ENCODE assay signal across 19 cellular contexts in genomic region chr13:34153428-34154180, GRCh38.
A peak's percentile ranks its signal among the peaks of the same experiment; 100 is the strongest.
DNase-seq lines count a peak whose midpoint lies in the region; FAIRE-seq and TF ChIP-seq lines count a peak whose summit lies in the region.
"Had no signal": no experiment of that assay in that cellular context is flagged by ENCODE, and none has a peak within 500 bp of the region (broad histone marks: within the 10 kb centered on the region; RNA-seq: fewer than 3 reads in every experiment).

No MANE protein-coding gene starts in this region.

- peak overlapping the region; percentile 15; the same call in 1 of the 2 replicates for H2AFZ ChIP-seq in H1 (ENCODE audit: low read length)

- H4K5ac ChIP-seq in H1 (ENCODE audit: insufficient read length, low read depth, low read length) = no peak overlapping the region

- H3K79me2 ChIP-seq in H1 (ENCODE audit: control insufficient read depth in 1 of 2, insufficient read depth in 2 of 2, low read length in 2 of 2) = no peaks in the 10 kb centered on the region

- H3K9me3 Mint-ChIP-seq in Calu3 (ENCODE audit: low read depth, unreplicated experiment) = no peaks in the 10 kb centered on the region
- H3K9me3 Mint-ChIP-seq: activated CD8-positive, alpha-beta T cell treated with anti-CD3 and anti-CD28 coated beads for 36 hours; activated T-cell treated with anti-CD3 and anti-CD28 coated beads, Interleukin-2, amount 50 U/mL, for 4 hours had no signal

- H3K27me3 Mint-ChIP-seq in Calu3 (ENCODE audit: unreplicated experiment) = no peaks in the 10 kb centered on the region

- FAIRE-seq in H1 (lab: Jason Lieb, UNC) (no peak), urothelium cell line (lab: Jason Lieb, UNC) (no peak)

- no peak overlapping the region for H2BK5ac ChIP-seq in H1 (ENCODE audit: low read depth, low read length)

- no peak overlapping the region for H2BK12ac ChIP-seq in H1 (ENCODE audit: low read depth, low read length)

- H2BK20ac ChIP-seq in H1 (ENCODE audit: low read length) = no peak overlapping the region

- H3K4me3 Mint-ChIP-seq in Calu3 (ENCODE audit: low read depth, unreplicated experiment) = peak overlapping the region; percentile 65
- H3K4me3 Mint-ChIP-seq: activated CD8-positive, alpha-beta T cell treated with anti-CD3 and anti-CD28 coated beads for 36 hours; activated naive CD8-positive, alpha-beta T cell; activated T-cell treated with anti-CD3 and anti-CD28 coated beads, Interleukin-2, amount 50 U/mL, for 4 hours had no signal

- H3K4me1 ChIP-seq in H1 (replicated peaks in 1 of 4; ENCODE audit: control insufficient read depth in 3 of 4, insufficient read depth in 4 of 4, low read length in 3 of 4) = peaks cover 0 to 8% (median 0%) of the 10 kb centered on the region in 4 experiments; a peak in 3 of 7 replicates
- H3K4me1 ChIP-seq: right lobe of liver had no signal

- 81% methylated on average over 12 of the region's 12 CpGs; no CpG with 5 or more reads in 1 of the 2 experiments for WGBS in H1 (ENCODE audit: extremely low coverage in 1 of 2, insufficient coverage in 1 of 2, insufficient read length in 1 of 2, insufficient replicate concordance in 2 of 2, low coverage in 1 of 2, low lambda C conversion rate in 2 of 2, missing lambda C conversion rate in 1 of 2), 2 experiments

- H3K23ac ChIP-seq in H1 (ENCODE audit: insufficient read length) = no peak overlapping the region

- no peaks in the 10 kb centered on the region for H3K23me2 ChIP-seq in H1 (ENCODE audit: low read depth, low read length)

- H3K9ac ChIP-seq in H1 (replicated peaks in 1 of 4; ENCODE audit: extremely low read depth in 1 of 4, low read depth in 3 of 4, low read length in 3 of 4) = no peak overlapping the region

- no peak overlapping the region for H4K91ac ChIP-seq in H1 (replicated peaks; ENCODE audit: insufficient read length, low read length)

- BruUV-seq in Calu3 (replicated peaks; lab: Mats Ljungman, UMichigan) = no TSS peak

- CTCF ChIA-PET in Calu3 (lab: Charles Lee) = interaction anchor here (1.0 to 2.9 kb wide), 2 partner anchors 12 to 31 kb away, joined by 3 to 12 read pairs; no protein-coding TSS in a partner anchor
- CTCF ChIA-PET in H1 (lab: Charles Lee; ENCODE audit: partially characterized antibody) = interaction anchor here (1.1 kb wide), 1 partner anchor 11 kb away, joined by 3 read pairs; no protein-coding TSS in a partner anchor

- no peak overlapping the region for H3K18ac ChIP-seq in H1 (ENCODE audit: extremely low read depth, low read length)

- H2BK120ac ChIP-seq in H1 (replicated peaks; ENCODE audit: low read depth, low read length) = no peak overlapping the region

- no peaks in the 10 kb centered on the region for H4K20me1 ChIP-seq in H1 (replicated peaks in 1 of 2; ENCODE audit: control insufficient read depth in 1 of 2, insufficient read depth in 2 of 2, low read length in 2 of 2)

- TF ChIP-seq POLR2A in H1 (IDR thresholded peaks at IDR 0.05; ENCODE audit: control extremely low read depth in 1 of 2, low read depth in 2 of 2, low read length in 2 of 2) = no peak

- intact Hi-C loops in Calu3 (cut with micrococcal nuclease; ENCODE audit: unreplicated experiment) = loop anchor here (10.0 kb wide), 1 partner anchor 219 kb away; no protein-coding TSS in a partner anchor

- H3K56ac ChIP-seq in H1 (replicated peaks; ENCODE audit: insufficient read length, low read depth, low read length) = no peak overlapping the region

- DNase-seq in Calu3 = peak; percentile 68
- DNase-seq in NCI-H226 = peak; percentile 83
- DNase-seq in H1 (ENCODE audit: low read depth in 1 of 2, low spot score in 2 of 2) = no peak
- DNase-seq in pulmonary artery endothelial cell (ENCODE audit: low read depth, low spot score) = peak; percentile 22
- no peak for DNase-seq in activated CD4-positive, alpha-beta T cell treated with anti-CD3 and anti-CD28 coated beads, Interleukin-2, amount 50 U/mL, for 1 hour
- DNase-seq in urothelium cell line (ENCODE audit: low spot score) = no peak
- DNase-seq in NCI-H1694 treated with DMSO at 0.1 percent for 48 hours (lab: John Stamatoyannopoulos, UW) = no peak
- DNase-seq in activated CD4-positive, alpha-beta T cell treated with anti-CD3 and anti-CD28 coated beads for 48 hours = no peak
- DNase-seq: activated CD8-positive, alpha-beta T cell treated with anti-CD3 and anti-CD28 coated beads for 36 hours; activated T-cell treated with anti-CD3 and anti-CD28 coated beads, Interleukin-2, amount 50 U/mL, for 4 hours; Caco-2; caudate nucleus; effector CD8-positive, alpha-beta T cell; KG1; NCI-H1092; NCI-H774; right lobe of liver; stimulated activated CD4-positive, alpha-beta T cell treated with anti-CD3 and anti-CD28 coated beads, Interleukin-1b, Interleukin-23, amount 100 ng/mL, for 48 hours had no signal

- H3K4me3 ChIP-seq in H1 (ENCODE audit: extremely low read depth in 1 of 4, insufficient read depth in 2 of 4, low read depth in 3 of 4, low read length in 4 of 4) = no peak overlapping the region
- H3K4me3 ChIP-seq: right lobe of liver had no signal

- POLR2A ChIA-PET in H1 (lab: Charles Lee; ENCODE audit: partially characterized antibody) = no interaction called here

- TF ChIP-seq CTCF in Calu3 (IDR thresholded peaks at IDR 0.05; ENCODE audit: unreplicated experiment) = no peak
- no peak for TF ChIP-seq CTCF in H1 (IDR thresholded peaks at IDR 0.05; ENCODE audit: control extremely low read depth in 1 of 3, insufficient read depth in 1 of 3, low read depth in 1 of 3, low read length in 3 of 3)

- H3K27me3 ChIP-seq in H1 (replicated peaks in 1 of 4; ENCODE audit: control insufficient read depth in 3 of 4, extremely low read depth in 1 of 4, insufficient read depth in 3 of 4, low read length in 3 of 4) = no peaks in the 10 kb centered on the region
- H3K27me3 ChIP-seq: right lobe of liver had no signal

- H3K4me1 Mint-ChIP-seq in Calu3 (ENCODE audit: low read depth, unreplicated experiment) = peaks cover 64% of the 10 kb centered on the region

- no peak overlapping the region for H3K4me2 ChIP-seq in H1 (ENCODE audit: insufficient read depth in 1 of 2, low read depth in 2 of 2, low read length in 2 of 2)

- peak overlapping the region; percentile 99 for H3K27ac Mint-ChIP-seq in Calu3 (ENCODE audit: unreplicated experiment)
- H3K27ac Mint-ChIP-seq: activated CD8-positive, alpha-beta T cell treated with anti-CD3 and anti-CD28 coated beads for 36 hours; activated naive CD8-positive, alpha-beta T cell had no signal

- no peak overlapping the region for H2AK5ac ChIP-seq in H1 (ENCODE audit: low read depth, low read length)

- peaks cover 48% of the 10 kb centered on the region for H3K36me3 Mint-ChIP-seq in Calu3 (ENCODE audit: insufficient read depth, unreplicated experiment)
- H3K36me3 Mint-ChIP-seq: activated naive CD8-positive, alpha-beta T cell had no signal

- H3K9me3 ChIP-seq in H1 (ENCODE audit: insufficient read depth in 2 of 2, low read depth in 1 of 2, low read length in 1 of 2) = no peaks in the 10 kb centered on the region
- H3K9me3 ChIP-seq: Caco-2, right lobe of liver had no signal

- H3K4ac ChIP-seq in H1 (replicated peaks; ENCODE audit: insufficient read length, low read depth, low read length) = no peak overlapping the region

- no peak for TF ChIP-seq EP300 in H1 (IDR thresholded peaks at IDR 0.05; ENCODE audit: borderline replicate concordance in 1 of 2, low read depth in 2 of 2, low read length in 2 of 2)

- TF ChIP-seq RAD21 in H1 (IDR thresholded peaks at IDR 0.05 in 1 of 2, conservative IDR thresholded peaks at IDR 0.05 in 1 of 2; ENCODE audit: low read depth in 2 of 2, low read length in 2 of 2) = no peak

- H3K79me1 ChIP-seq in H1 (ENCODE audit: low read depth, low read length) = no peaks in the 10 kb centered on the region

- no peak overlapping the region for H3K27ac ChIP-seq in H1 (ENCODE audit: low read depth, low read length)
- H3K27ac ChIP-seq: right lobe of liver had no signal

- no peak overlapping the region for H3K14ac ChIP-seq in H1 (ENCODE audit: insufficient read length)

- no peak overlapping the region for H4K8ac ChIP-seq in H1 (ENCODE audit: extremely low read depth, insufficient read depth, low read length)

- H2BK15ac ChIP-seq in H1 (ENCODE audit: low read length) = no peak overlapping the region

- no peaks in the 10 kb centered on the region for H3K36me3 ChIP-seq in H1 (ENCODE audit: control insufficient read depth in 2 of 4, insufficient read depth in 4 of 4, low read length in 3 of 4)
- H3K36me3 ChIP-seq: right lobe of liver had no signal

TF ChIP-seq in H1, 55 proteins besides CTCF, POLR2A, EP300 and RAD21:
- TF ChIP-seq SRF (IDR thresholded peaks at IDR 0.05; ENCODE audit: low read depth, low read length) (peak; percentile 65; the same call in 1 of the 2 replicates), SUZ12 (IDR thresholded peaks at IDR 0.05; ENCODE audit: low read length) (no peak), RBBP5 (IDR thresholded peaks at IDR 0.05; ENCODE audit: borderline replicate concordance, low read depth, low read length) (no peak), EZH2 (IDR thresholded peaks at IDR 0.05; ENCODE audit: low read depth, low read length, severe bottlenecking) (no peak), EGR1 (IDR thresholded peaks at IDR 0.05; ENCODE audit: borderline replicate concordance, low read depth, low read length) (no peak), TAF1 (IDR thresholded peaks at IDR 0.05; ENCODE audit: low read depth, low read length) (no peak), JUND (IDR thresholded peaks at IDR 0.05; ENCODE audit: low read length) (no peak)
- TF ChIP-seq, protein P1, sequence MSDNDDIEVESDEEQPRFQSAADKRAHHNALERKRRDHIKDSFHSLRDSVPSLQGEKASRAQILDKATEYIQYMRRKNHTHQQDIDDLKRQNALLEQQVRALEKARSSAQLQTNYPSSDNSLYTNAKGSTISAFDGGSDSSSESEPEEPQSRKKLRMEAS (IDR thresholded peaks at IDR 0.05) = no peak

Comparison
In these comparisons a context has a peak if more than half of its experiments do, and no peak if none do; other contexts are left out.
1. DNase-seq: peak in Calu3 (single experiment), NCI-H226 (single experiment) and pulmonary artery endothelial cell (single experiment); none in H1 (0 of 2), activated CD4-positive, alpha-beta T cell treated with anti-CD3 and anti-CD28 coated beads, Interleukin-2, amount 50 U/mL, for 1 hour (single experiment), urothelium cell line (single experiment), NCI-H1694 treated with DMSO at 0.1 percent for 48 hours (single experiment) and activated CD4-positive, alpha-beta T cell treated with anti-CD3 and anti-CD28 coated beads for 48 hours (single experiment).